ENCODE assay signal across 8 cellular contexts in the genomic region with DNA sequence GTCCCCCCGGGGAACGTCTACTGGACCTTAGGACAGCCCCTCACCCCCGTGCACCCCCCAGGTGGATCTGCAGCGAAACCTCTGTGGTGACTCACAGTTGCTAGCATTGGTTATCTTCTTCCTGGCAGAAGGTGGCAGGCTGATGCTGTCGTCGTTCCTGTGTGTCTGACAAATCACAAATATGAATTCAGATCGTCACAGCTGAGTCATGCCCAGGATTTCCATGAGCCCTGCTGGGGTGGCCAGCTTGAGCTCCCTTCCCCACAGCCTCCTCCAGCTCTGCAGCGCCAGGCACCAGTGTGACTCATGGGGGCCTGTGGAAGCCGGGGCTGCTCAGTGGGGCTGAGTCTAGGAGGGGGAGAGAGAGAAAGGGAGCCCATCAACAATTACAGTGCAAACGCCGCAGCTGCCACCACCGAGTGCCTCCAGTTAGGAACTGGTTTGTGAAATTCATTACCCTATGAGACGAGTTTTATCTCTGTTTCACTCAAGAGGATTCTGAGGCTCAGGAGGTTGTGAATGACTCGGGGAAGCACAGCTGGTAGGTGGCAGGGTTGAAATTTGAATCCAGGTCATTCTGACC.
DNase-seq lines count a peak whose midpoint lies in the region; ATAC-seq, FAIRE-seq and TF ChIP-seq lines count a peak whose summit lies in the region.

No MANE protein-coding gene starts in this region.

- peak overlapping the region; percentile 43 for H2AFZ ChIP-seq in HepG2 (ENCODE audit: low read length)

- no peak for TF ChIP-seq POLR2A in HepG2 (IDR thresholded peaks at IDR 0.05; ENCODE audit: insufficient read depth in 1 of 2, low read depth in 2 of 2, low read length in 2 of 2)

- H3K27ac Mint-ChIP-seq in activated CD4-positive, alpha-beta T cell treated with anti-CD3 and anti-CD28 coated beads, Interleukin-2, amount 10 ng/mL, durations not matched to agents 7 days and 5 days, result peak overlapping the region; percentile 98

- no peaks in the 10 kb centered on the region for H3K36me3 Mint-ChIP-seq in activated CD4-positive, alpha-beta T cell treated with anti-CD3 and anti-CD28 coated beads, Interleukin-2, amount 10 ng/mL, durations not matched to agents 7 days and 5 days (ENCODE audit: low read depth)

- no peak for FAIRE-seq in HepG2 (lab: Jason Lieb, UNC)

- POLR2A ChIA-PET in activated CD4-positive, alpha-beta T cell treated with anti-CD3 and anti-CD28 coated beads, Interleukin-2, amount 10 ng/mL, durations not matched to agents 7 days and 5 days (lab: Charles Lee), result interaction anchor here (0.6 to 0.7 kb wide), 2 partner anchors 297 to 317 kb away, joined by 3 read pairs; no protein-coding TSS in a partner anchor
- POLR2A ChIA-PET in HepG2 (lab: Yijun Ruan, JAX), result interaction anchor here (0.7 to 1.7 kb wide), 11 partner anchors 7 to 494 kb away, joined by 3 to 9 read pairs (median 5); a partner anchor contains a TSS

- no peak for TF ChIP-seq EP300 in HepG2 (IDR thresholded peaks at IDR 0.05; ENCODE audit: low read depth in 2 of 2, low read length in 2 of 2)
- TF ChIP-seq EP300 in HepG2 (CRISPR knock-in tag; IDR thresholded peaks at IDR 0.05; ENCODE audit: borderline replicate concordance), result no peak

- H3K4me1 Mint-ChIP-seq in activated CD4-positive, alpha-beta T cell treated with anti-CD3 and anti-CD28 coated beads, Interleukin-2, amount 10 ng/mL, durations not matched to agents 7 days and 5 days, result peaks cover 38% of the 10 kb centered on the region

- H3K4me1 ChIP-seq in HepG2 (ENCODE audit: insufficient read depth, low read length), result peaks cover 23% of the 10 kb centered on the region

- H3K9ac ChIP-seq in HepG2 (ENCODE audit: insufficient read depth, low read depth, low read length), result peak overlapping the region; percentile 46

- no peaks in the 10 kb centered on the region for H3K9me3 Mint-ChIP-seq in activated CD4-positive, alpha-beta T cell treated with anti-CD3 and anti-CD28 coated beads, Interleukin-2, amount 10 ng/mL, durations not matched to agents 7 days and 5 days

- TF ChIP-seq CTCF in coronary artery (IDR thresholded peaks at IDR 0.05) (no peak), HepG2 (CRISPR knock-in tag; IDR thresholded peaks at IDR 0.05) (peak; percentile 31; the same call in 1 of the 2 replicates)

- intact Hi-C loops in HepG2 (cut with micrococcal nuclease; ENCODE audit: unreplicated experiment), result no loop called here

- no peaks in the 10 kb centered on the region for H3K36me3 ChIP-seq in HepG2 (replicated peaks in 1 of 2; ENCODE audit: control insufficient read depth in 1 of 2, insufficient read depth in 2 of 2, low read length in 2 of 2)

- peak overlapping the region; percentile 96 for H3K4me2 ChIP-seq in HepG2 (ENCODE audit: low read depth, low read length)

- peaks cover 0 to 3% of the 10 kb centered on the region in 2 experiments; a peak in 2 of 5 replicates for H3K27me3 ChIP-seq in HepG2 (ENCODE audit: control insufficient read depth in 1 of 2, insufficient read depth in 2 of 2, low read length in 2 of 2)

- H3K27me3 Mint-ChIP-seq in activated CD4-positive, alpha-beta T cell treated with anti-CD3 and anti-CD28 coated beads, Interleukin-2, amount 10 ng/mL, durations not matched to agents 7 days and 5 days, result peaks cover 2% of the 10 kb centered on the region

- no peaks in the 10 kb centered on the region for H4K20me1 ChIP-seq in HepG2 (ENCODE audit: insufficient read depth, low read length)

- no peaks in the 10 kb centered on the region for H3K79me2 ChIP-seq in HepG2 (ENCODE audit: insufficient read depth, low read length)

- peak; percentile 45 for ATAC-seq in GM18861 (IDR thresholded peaks at IDR 0.05; ENCODE audit: unreplicated experiment)
- ATAC-seq in HG03135 (IDR thresholded peaks at IDR 0.05; ENCODE audit: unreplicated experiment), result peak; percentile 40
- peak; percentile 70 for ATAC-seq in HepG2

- 13% methylated on average over 13 of the region's 14 CpGs for WGBS in HepG2 (ENCODE audit: low lambda C conversion rate)

- peak overlapping the region; percentile 80 for H3K4me3 ChIP-seq in coronary artery
- peak overlapping the region in 2 of 3 experiments; percentile 68 to 76 for H3K4me3 ChIP-seq in HepG2 (replicated peaks in 1 of 3; ENCODE audit: insufficient read depth in 1 of 3, low read depth in 2 of 3, low read length in 3 of 3)

- BruUV-seq in HepG2 (replicated peaks; lab: Mats Ljungman, UMichigan), result no TSS peak

- H3K9me3 ChIP-seq in HepG2 (ENCODE audit: low read length), result no peaks in the 10 kb centered on the region

- in situ Hi-C loops in HepG2 (cut with HindIII; ENCODE audit: extremely low pct_ligation_motif_present, low pct_unique_long_range_greater_than_20kb), result no loop called here

- peak; percentile 100 for DNase-seq in A172 (ENCODE audit: low spot score)
- DNase-seq in NCI-H226, result peak; percentile 99
- peak; percentile 84 for DNase-seq in activated CD4-positive, alpha-beta T cell treated with anti-CD3 and anti-CD28 coated beads, Interleukin-2, amount 10 ng/mL, durations not matched to agents 7 days and 5 days
- DNase-seq in coronary artery (ENCODE audit: low spot score), result peak; percentile 95
- DNase-seq in HepG2 (ENCODE audit: low spot score), result peak; percentile 60
- peak; percentile 78 to 97 for DNase-seq in stimulated activated CD4-positive, alpha-beta T cell treated with anti-CD3 and anti-CD28 coated beads, Interleukin-4, amount 100 ng/mL, for 4 hours

- CTCF ChIA-PET in activated CD4-positive, alpha-beta T cell treated with anti-CD3 and anti-CD28 coated beads, Interleukin-2, amount 10 ng/mL, durations not matched to agents 7 days and 5 days (lab: Charles Lee), result interaction anchor here (0.6 to 1.8 kb wide), 10 partner anchors 9 to 359 kb away, joined by 3 to 11 read pairs (median 4); no protein-coding TSS in a partner anchor
- CTCF ChIA-PET in HepG2 (lab: Yijun Ruan, JAX; ENCODE audit: low intra/inter-chr PET ratio, low total read pairs), result no interaction called here

- H3K4me3 Mint-ChIP-seq in activated CD4-positive, alpha-beta T cell treated with anti-CD3 and anti-CD28 coated beads, Interleukin-2, amount 10 ng/mL, durations not matched to agents 7 days and 5 days, result peak overlapping the region; percentile 82

- no peak for TF ChIP-seq RAD21 in HepG2 (CRISPR knock-in tag; IDR thresholded peaks at IDR 0.05)

- H3K27ac ChIP-seq in coronary artery (peak overlapping the region; percentile 89 to 91), HepG2 (ENCODE audit: extremely low read length, insufficient read depth, low read length) (peak overlapping the region; percentile 66)

TF ChIP-seq in HepG2, 621 proteins besides CTCF, POLR2A, EP300 and RAD21 (continues in another document):
- TF ChIP-seq, protein P1, sequence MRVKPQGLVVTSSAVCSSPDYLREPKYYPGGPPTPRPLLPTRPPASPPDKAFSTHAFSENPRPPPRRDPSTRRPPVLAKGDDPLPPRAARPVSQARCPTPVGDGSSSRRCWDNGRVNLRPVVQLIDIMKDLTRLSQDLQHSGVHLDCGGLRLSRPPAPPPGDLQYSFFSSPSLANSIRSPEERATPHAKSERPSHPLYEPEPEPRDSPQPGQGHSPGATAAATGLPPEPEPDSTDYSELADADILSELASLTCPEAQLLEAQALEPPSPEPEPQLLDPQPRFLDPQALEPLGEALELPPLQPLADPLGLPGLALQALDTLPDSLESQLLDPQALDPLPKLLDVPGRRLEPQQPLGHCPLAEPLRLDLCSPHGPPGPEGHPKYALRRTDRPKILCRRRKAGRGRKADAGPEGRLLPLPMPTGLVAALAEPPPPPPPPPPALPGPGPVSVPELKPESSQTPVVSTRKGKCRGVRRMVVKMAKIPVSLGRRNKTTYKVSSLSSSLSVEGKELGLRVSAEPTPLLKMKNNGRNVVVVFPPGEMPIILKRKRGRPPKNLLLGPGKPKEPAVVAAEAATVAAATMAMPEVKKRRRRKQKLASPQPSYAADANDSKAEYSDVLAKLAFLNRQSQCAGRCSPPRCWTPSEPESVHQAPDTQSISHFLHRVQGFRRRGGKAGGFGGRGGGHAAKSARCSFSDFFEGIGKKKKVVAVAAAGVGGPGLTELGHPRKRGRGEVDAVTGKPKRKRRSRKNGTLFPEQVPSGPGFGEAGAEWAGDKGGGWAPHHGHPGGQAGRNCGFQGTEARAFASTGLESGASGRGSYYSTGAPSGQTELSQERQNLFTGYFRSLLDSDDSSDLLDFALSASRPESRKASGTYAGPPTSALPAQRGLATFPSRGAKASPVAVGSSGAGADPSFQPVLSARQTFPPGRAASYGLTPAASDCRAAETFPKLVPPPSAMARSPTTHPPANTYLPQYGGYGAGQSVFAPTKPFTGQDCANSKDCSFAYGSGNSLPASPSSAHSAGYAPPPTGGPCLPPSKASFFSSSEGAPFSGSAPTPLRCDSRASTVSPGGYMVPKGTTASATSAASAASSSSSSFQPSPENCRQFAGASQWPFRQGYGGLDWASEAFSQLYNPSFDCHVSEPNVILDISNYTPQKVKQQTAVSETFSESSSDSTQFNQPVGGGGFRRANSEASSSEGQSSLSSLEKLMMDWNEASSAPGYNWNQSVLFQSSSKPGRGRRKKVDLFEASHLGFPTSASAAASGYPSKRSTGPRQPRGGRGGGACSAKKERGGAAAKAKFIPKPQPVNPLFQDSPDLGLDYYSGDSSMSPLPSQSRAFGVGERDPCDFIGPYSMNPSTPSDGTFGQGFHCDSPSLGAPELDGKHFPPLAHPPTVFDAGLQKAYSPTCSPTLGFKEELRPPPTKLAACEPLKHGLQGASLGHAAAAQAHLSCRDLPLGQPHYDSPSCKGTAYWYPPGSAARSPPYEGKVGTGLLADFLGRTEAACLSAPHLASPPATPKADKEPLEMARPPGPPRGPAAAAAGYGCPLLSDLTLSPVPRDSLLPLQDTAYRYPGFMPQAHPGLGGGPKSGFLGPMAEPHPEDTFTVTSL (CRISPR knock-in tag; IDR thresholded peaks at IDR 0.05; ENCODE audit: borderline replicate concordance), result no peak

Comparison
In these comparisons a context has a peak if more than half of its experiments do, and no peak if none do; other contexts are left out.
1. Peak in every context shown above with its lines: DNase-seq, ATAC-seq, H3K4me3 ChIP-seq and H3K27ac ChIP-seq.